ENCODE assay signal across 1 cellular context in genomic region chr20:62021794-62022419, GRCh38.
TF ChIP-seq lines count a peak whose summit lies in the region.

No MANE protein-coding gene starts in this region.

TF ChIP-seq in GM23338, 12 proteins besides CTCF, POLR2A, EP300 and RAD21 (continued from another document):
- TF ChIP-seq ZNF462 (CRISPR knock-in tag; IDR thresholded peaks at IDR 0.05) (no peak), REST (IDR thresholded peaks at IDR 0.05; ENCODE audit: unreplicated experiment) (no peak), EZH2phosphoT487 (IDR thresholded peaks at IDR 0.05; ENCODE audit: unreplicated experiment) (no peak), EZH2 (IDR thresholded peaks at IDR 0.05; ENCODE audit: low read depth, unreplicated experiment) (no peak), ZNF114 (CRISPR knock-in tag; IDR thresholded peaks at IDR 0.05) (no peak), JUNB (IDR thresholded peaks at IDR 0.05; ENCODE audit: unreplicated experiment) (no peak)
TF ChIP-seq in GM23338: peak in this region for 0.
